In genomic region chrX:102971536-102971935, GRCh38 we compare ENCODE assay signal across 8 cellular contexts. TPM values are rescaled to one million over a fixed set of nuclear protein-coding genes. Genes with fewer than 3 reads are reported as not detected.
A peak's percentile ranks its signal among the peaks of the same experiment; 100 is the strongest.
DNase-seq lines count a peak whose midpoint lies in the region; ATAC-seq, FAIRE-seq and TF ChIP-seq lines count a peak whose summit lies in the region.
"Not testable (repeated sequence)": the region's sequence is repeated elsewhere in the genome, so short reads cannot be mapped to it uniquely, and the experiment has no call there.
"Had no signal": no experiment of that assay in that cellular context is flagged by ENCODE, and none has a peak within 500 bp of the region (broad histone marks: within the 10 kb centered on the region; RNA-seq: fewer than 3 reads in every experiment).

No MANE protein-coding gene starts in this region.

- not testable (repeated sequence) for H4K20me1 ChIP-seq in K562 (replicated peaks; ENCODE audit: control insufficient read depth, insufficient read depth, low read length)

- TF ChIP-seq CTCF in HEK293 (tag by site-specific recombination; IDR thresholded peaks at IDR 0.05); K562 (IDR thresholded peaks at IDR 0.05 in 2 of 3, conservative IDR thresholded peaks at IDR 0.05 in 1 of 3; ENCODE audit: insufficient read depth in 2 of 3, low read depth in 1 of 3, low read length in 3 of 3): not testable (repeated sequence)

- not testable (repeated sequence) for H3K4me3 ChIP-seq in HEK293 (ENCODE audit: low read depth, low read length); K562

- H3K4me2 ChIP-seq in K562 (ENCODE audit: insufficient read depth, low read length): not testable (repeated sequence)

- TF ChIP-seq EP300 in K562 (IDR thresholded peaks at IDR 0.05; ENCODE audit: low read length): not testable (repeated sequence)

- in situ Hi-C loops in K562 (cut with MboI): not testable (repeated sequence)

- H3K36me3 ChIP-seq in HEK293 (ENCODE audit: control insufficient read depth in 2 of 2, insufficient read depth in 1 of 2, low read length in 2 of 2); K562 (ENCODE audit: control insufficient read depth, insufficient read depth, low read length): not testable (repeated sequence)

- not testable (repeated sequence) for ATAC-seq in K562

- not testable (repeated sequence) for H3K27ac ChIP-seq in HEK293 (ENCODE audit: extremely low read depth, low read depth, low read length); K562 (ENCODE audit: extremely low read depth, low read depth, low read length)

- H3K27me3 ChIP-seq in K562 (ENCODE audit: control insufficient read depth in 2 of 2, insufficient read depth in 2 of 2, low read length in 2 of 2): not testable (repeated sequence)

- H3K9ac ChIP-seq in K562 (ENCODE audit: insufficient read depth in 1 of 2, low read depth in 2 of 2, low read length in 2 of 2): not testable (repeated sequence)

- CTCF ChIA-PET in HEK293 (lab: Yijun Ruan, JAX); K562 (lab: Yijun Ruan, JAX; ENCODE audit: low intra/inter-chr PET ratio): not testable (repeated sequence)

- not testable (repeated sequence) for DNase-seq in K562 (ENCODE audit: extremely low read depth in 1 of 4, low spot score in 3 of 4)

- FAIRE-seq in K562 (lab: Jason Lieb, UNC): not testable (repeated sequence)

- TF ChIP-seq RAD21 in K562 (CRISPR knock-in tag; conservative IDR thresholded peaks at IDR 0.05 in 1 of 2, IDR thresholded peaks at IDR 0.05 in 1 of 2): not testable (repeated sequence)

- not testable (repeated sequence) for TF ChIP-seq POLR2A in K562 (conservative IDR thresholded peaks at IDR 0.05)

- H3K9me3 ChIP-seq in HEK293 (ENCODE audit: control insufficient read depth, insufficient read depth, low read depth, low read length); K562 (replicated peaks; ENCODE audit: control insufficient read depth, insufficient read depth, low read depth, low read length): not testable (repeated sequence)

- POLR2A ChIA-PET in HEK293 (lab: Yijun Ruan, JAX); K562 (lab: Yijun Ruan, JAX): not testable (repeated sequence)

- H3K9me1 ChIP-seq in K562 (ENCODE audit: control insufficient read depth, insufficient read depth, low read length): not testable (repeated sequence)

- not testable (repeated sequence) for BruUV-seq in K562 (replicated peaks; lab: Mats Ljungman, UMichigan)

- H3K79me2 ChIP-seq in K562 (ENCODE audit: control insufficient read depth, insufficient read depth, low read length): not testable (repeated sequence)

- not testable (repeated sequence) for H2AFZ ChIP-seq in K562 (ENCODE audit: low read depth, low read length)

- intact Hi-C loops in K562 (cut with micrococcal nuclease): not testable (repeated sequence)

- H3K4me1 ChIP-seq in HEK293 (ENCODE audit: control insufficient read depth, insufficient read depth, low read length); K562 (replicated peaks in 1 of 2; ENCODE audit: control insufficient read depth in 2 of 2, insufficient read depth in 2 of 2, low read length in 2 of 2): not testable (repeated sequence)

TF ChIP-seq in HEK293, 187 proteins besides CTCF, POLR2A, EP300 and RAD21:
- peak; percentile 94 for TF ChIP-seq ZNF707 (tag by site-specific recombination; IDR thresholded peaks at IDR 0.05)
TF ChIP-seq in HEK293: peak in this region for 1; not testable (repeated sequence) for 186.

TF ChIP-seq in K562, 482 proteins besides CTCF, POLR2A, EP300 and RAD21:
- peak; percentile 94 for TF ChIP-seq ZNF707 (CRISPR knock-in tag; conservative IDR thresholded peaks at IDR 0.05)

RNA-seq across cellular contexts. Expression of gene RAB40AL, which starts 34.5 kb away (rescaled TPM):
- 2.3 and 2.5 TPM in 2 replicates for total RNA-seq in K562 (2011; cell fraction: chromatin; rRNA removed; ENCODE audit: low replicate concordance)
- 1.2 and 2.9 TPM in 2 replicates for total RNA-seq in K562 (2011; cell fraction: nucleolus; rRNA removed)
- 1.7 and 2.7 TPM in 2 replicates for total RNA-seq in K562 (2011; cell fraction: nucleoplasm; rRNA removed)
- total RNA-seq in K562 (2014; rRNA removed): 0.49 TPM in 1 of 2 replicates, not detected in the other
- total RNA-seq in K562 (2014; rRNA removed; fragmentation: Illumina TruSeq; extraction: Trizol): 0.44 TPM in 1 of 2 replicates, not detected in the other
- 0.43 and 0.64 TPM in 2 replicates for total RNA-seq in K562 (2015; rRNA removed; fragmentation: Illumina TruSeq; extraction: Trizol)
- total RNA-seq in K562 (2021): 0.42 and 0.51 TPM in 2 replicates
- 0.19 and 0.21 TPM in 2 replicates for polyA plus RNA-seq in K562 (2011; rRNA removed)
- 0.07 and 0.18 TPM in 2 replicates for polyA plus RNA-seq in K562 (2011; cell fraction: cytosol; rRNA removed)
- polyA plus RNA-seq in K562 (2011; cell fraction: nucleus; rRNA removed): 1.9 and 4.1 TPM in 2 replicates
- polyA plus RNA-seq in K562 (2012): 0.36 TPM in 1 of 2 replicates, not detected in the other
- polyA plus RNA-seq in K562 (2014; fragmentation: Illumina TruSeq; extraction: Trizol): 0.21 TPM in 1 of 2 replicates, not detected in the other
- polyA plus RNA-seq in K562 (2014; fragmentation: Nextera tagmentation; extraction: Ambion mirVana): not detected
- 0.13 and 0.54 TPM in 2 replicates for polyA plus RNA-seq in K562 (2014; rRNA removed)
- 0.67 and 1.3 TPM in 2 replicates for polyA minus RNA-seq in K562 (2011; rRNA and poly(A)+ RNA removed)
- not detected in 2 replicates for polyA minus RNA-seq in K562 (2011; cell fraction: cytosol; rRNA and poly(A)+ RNA removed)
- 2.4 and 4.1 TPM in 2 replicates for polyA minus RNA-seq in K562 (2011; cell fraction: nucleus; rRNA and poly(A)+ RNA removed)
- total RNA-seq: A172; CD4-positive, alpha-beta T cell; CD4-positive, CD25-positive, alpha-beta regulatory T cell had no signal
- polyA plus RNA-seq: CD14-positive monocyte; CD4-positive, alpha-beta memory T cell; CD4-positive, CD25-positive, alpha-beta regulatory T cell; CD8-positive, alpha-beta memory T cell had no signal
